Comparison of ENCODE assay signal across 24 cellular contexts in the genomic region with DNA sequence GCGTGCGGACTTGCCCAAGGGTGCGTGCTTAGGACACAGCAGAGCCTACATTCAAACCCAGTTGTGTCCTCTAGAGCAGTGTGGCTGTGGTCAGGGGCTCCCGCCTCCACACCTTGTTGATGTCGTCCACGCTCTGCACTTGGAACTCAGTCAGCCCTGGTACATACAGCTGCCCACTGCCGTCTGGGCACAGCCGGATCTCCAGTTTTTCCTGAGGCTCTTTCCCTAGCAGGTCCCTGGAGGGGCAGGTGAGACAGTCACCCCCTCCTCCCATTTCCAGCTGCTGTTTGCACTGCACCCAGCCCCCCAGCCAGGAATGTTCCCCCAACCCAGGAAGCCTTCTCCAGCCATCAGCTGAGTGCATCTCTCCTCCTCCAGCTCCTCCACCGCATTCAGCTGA. TPM values are rescaled to one million over a fixed set of nuclear protein-coding genes. Genes with fewer than 3 reads are reported as not detected.
"Had no signal": no experiment of that assay in that cellular context is flagged by ENCODE, and none has a peak within 500 bp of the region (broad histone marks: within the 10 kb centered on the region; RNA-seq: fewer than 3 reads in every experiment).

No MANE protein-coding gene starts in this region.

- H3K4me3 Mint-ChIP-seq: activated CD4-positive, alpha-beta T cell treated with anti-CD3 and anti-CD28 coated beads, Interleukin-2, amount 10 ng/mL, durations not matched to agents 24 days and 14 days; activated CD8-positive, alpha-beta T cell treated with anti-CD3 and anti-CD28 coated beads, Interleukin-2, amount 10 ng/mL, durations not matched to agents 7 days and 5 days; activated naive CD8-positive, alpha-beta T cell treated with anti-CD3 and anti-CD28 coated beads, Interleukin-2, amount 10 ng/mL, durations not matched to agents 7 days and 5 days; activated T-cell treated with anti-CD3 and anti-CD28 coated beads, Interleukin-2, amount 50 U/mL, for 24 hours; brain; memory B cell; stimulated activated naive B cell treated with anti-CD40 and anti-IgM and Interleukin-4, amounts not matched to agents 10 μg/mL and 1 μg/mL and 100 μg/mL, for 72 hours had no signal

- H3K4me1 Mint-ChIP-seq: activated naive CD8-positive, alpha-beta T cell treated with anti-CD3 and anti-CD28 coated beads, Interleukin-2, amount 10 ng/mL, durations not matched to agents 7 days and 5 days; memory B cell had no signal

- DNase-seq: activated CD4-positive, alpha-beta T cell treated with anti-CD3 and anti-CD28 coated beads, Interleukin-2, amount 10 ng/mL, durations not matched to agents 24 days and 14 days; activated CD8-positive, alpha-beta T cell treated with anti-CD3 and anti-CD28 coated beads, Interleukin-2, amount 10 ng/mL, durations not matched to agents 7 days and 5 days; activated naive CD4-positive, alpha-beta T cell treated with Interleukin-2 at 50 U/mL for 16 hours; activated naive CD8-positive, alpha-beta T cell treated with anti-CD3 and anti-CD28 coated beads, Interleukin-2, amount 10 ng/mL, durations not matched to agents 7 days and 5 days; activated T-cell treated with anti-CD3 and anti-CD28 coated beads, Interleukin-2, amount 50 U/mL, for 24 hours; anterior cingulate cortex; central memory CD4-positive, alpha-beta T cell; esophagus squamous epithelium; heart right ventricle; kidney glomerular epithelial cell; left ventricle myocardium inferior; nucleus accumbens; retina; spleen; stimulated activated CD4-positive, alpha-beta T cell treated with anti-CD3 and anti-CD28 coated beads, Interleukin-4, amount 100 ng/mL, for 4 hours; stimulated activated naive B cell treated with anti-CD40 and anti-IgM and Interleukin-4, amounts not matched to agents 10 μg/mL and 1 μg/mL and 100 μg/mL, for 72 hours; substantia nigra; T1000 had no signal

- H3K27ac Mint-ChIP-seq: activated CD4-positive, alpha-beta T cell treated with anti-CD3 and anti-CD28 coated beads, Interleukin-2, amount 10 ng/mL, durations not matched to agents 24 days and 14 days; activated naive CD8-positive, alpha-beta T cell treated with anti-CD3 and anti-CD28 coated beads, Interleukin-2, amount 10 ng/mL, durations not matched to agents 7 days and 5 days; activated T-cell treated with anti-CD3 and anti-CD28 coated beads, Interleukin-2, amount 50 U/mL, for 24 hours; activated T-helper 2 cell treated with anti-CD3 and anti-CD28 coated beads, Interferon-gamma antibody, Interleukin-2, Interleukin-4, amounts not matched to agents 10 μg/mL and 5 μg/mL and 100 μg/mL, durations not matched to agents 14 hours and 24 hours and 36 hours; memory B cell; stimulated activated naive B cell treated with anti-CD40 and anti-IgM and Interleukin-4, amounts not matched to agents 10 μg/mL and 1 μg/mL and 100 μg/mL, for 72 hours had no signal

- H3K36me3 Mint-ChIP-seq: activated naive CD8-positive, alpha-beta T cell treated with anti-CD3 and anti-CD28 coated beads, Interleukin-2, amount 10 ng/mL, durations not matched to agents 7 days and 5 days had no signal

- H3K9me3 Mint-ChIP-seq: activated CD4-positive, alpha-beta T cell treated with anti-CD3 and anti-CD28 coated beads, Interleukin-2, amount 10 ng/mL, durations not matched to agents 24 days and 14 days; activated naive CD8-positive, alpha-beta T cell treated with anti-CD3 and anti-CD28 coated beads, Interleukin-2, amount 10 ng/mL, durations not matched to agents 7 days and 5 days; activated T-cell treated with anti-CD3 and anti-CD28 coated beads, Interleukin-2, amount 50 U/mL, for 24 hours; activated T-helper 2 cell treated with anti-CD3 and anti-CD28 coated beads, Interferon-gamma antibody, Interleukin-2, Interleukin-4, amounts not matched to agents 10 μg/mL and 5 μg/mL and 100 μg/mL, durations not matched to agents 14 hours and 24 hours and 36 hours; brain; memory B cell had no signal

- H3K9me3 ChIP-seq: esophagus squamous epithelium, heart right ventricle, left ventricle myocardium inferior, spleen, tibial nerve had no signal

- H3K27me3 Mint-ChIP-seq: activated CD4-positive, alpha-beta T cell treated with anti-CD3 and anti-CD28 coated beads, Interleukin-2, amount 10 ng/mL, durations not matched to agents 24 days and 14 days; activated naive CD8-positive, alpha-beta T cell treated with anti-CD3 and anti-CD28 coated beads, Interleukin-2, amount 10 ng/mL, durations not matched to agents 7 days and 5 days; activated T-cell treated with anti-CD3 and anti-CD28 coated beads, Interleukin-2, amount 50 U/mL, for 24 hours; brain; stimulated activated naive B cell treated with anti-CD40 and anti-IgM and Interleukin-4, amounts not matched to agents 10 μg/mL and 1 μg/mL and 100 μg/mL, for 72 hours had no signal

- H3K27ac ChIP-seq: coronary artery, esophagus squamous epithelium, left ventricle myocardium inferior, spleen, tibial nerve had no signal

- ATAC-seq: activated CD8-positive, alpha-beta T cell treated with anti-CD3 and anti-CD28 coated beads, Interleukin-2, amount 10 ng/mL, durations not matched to agents 7 days and 5 days; heart right ventricle; stimulated activated naive B cell treated with anti-CD40 and anti-IgM and Interleukin-4, amounts not matched to agents 10 μg/mL and 1 μg/mL and 100 μg/mL, for 72 hours had no signal

- H3K4me3 ChIP-seq: coronary artery, esophagus squamous epithelium, heart right ventricle, left ventricle myocardium inferior, spleen, tibial nerve had no signal

- H3K27me3 ChIP-seq: esophagus squamous epithelium, heart right ventricle, spleen, tibial nerve had no signal

RNA-seq across cellular contexts. Expression of a gene that starts 41.0 kb away (rescaled TPM):
- total RNA-seq: T-helper 1 cell treated with Interleukin-12 subunit alpha and Interleukin-12 subunit beta and Interleukin-4 antibody, amounts not matched to agents 30 ng/mL and 1 ng/mL, for 36 hours had no signal
